Comparison of ENCODE assay signal across 15 cellular contexts in genomic region chr11:113602483-113602882, GRCh38.
A peak's percentile ranks its signal among the peaks of the same experiment; 100 is the strongest.
DNase-seq lines count a peak whose midpoint lies in the region; ATAC-seq and TF ChIP-seq lines count a peak whose summit lies in the region.
"Had no signal": no experiment of that assay in that cellular context is flagged by ENCODE, and none has a peak within 500 bp of the region (broad histone marks: within the 10 kb centered on the region; RNA-seq: fewer than 3 reads in every experiment).

No MANE protein-coding gene starts in this region.

- TF ChIP-seq CTCF in left ventricle myocardium inferior (IDR thresholded peaks at IDR 0.05; ENCODE audit: borderline replicate concordance) (no peak), ascending aorta (IDR thresholded peaks at IDR 0.05) (no peak), thoracic aorta (IDR thresholded peaks at IDR 0.05) (no peak)

- H3K27ac ChIP-seq in left ventricle myocardium inferior (replicated peaks) (peak overlapping the region; percentile 70), ascending aorta (peak overlapping the region; percentile 5 to 46), neuronal stem cell (replicated peaks; ENCODE audit: low read length) (peak overlapping the region; percentile 66), thoracic aorta (peak overlapping the region; percentile 27 to 39)
- H3K27ac ChIP-seq: GM23248 had no signal

- H3K9me3 ChIP-seq in left ventricle myocardium inferior (replicated peaks) (peaks cover 16% of the 10 kb centered on the region), ascending aorta (peaks cover 4 to 13% of the 10 kb centered on the region in 2 donors), neuronal stem cell (replicated peaks in 1 of 2; ENCODE audit: control insufficient read depth in 2 of 2, insufficient read depth in 1 of 2, low read depth in 1 of 2, low read length in 2 of 2) (peaks cover 0 to 1% of the 10 kb centered on the region in 2 donors), thoracic aorta (no peaks in the 10 kb centered on the region)

- DNase-seq in left ventricle myocardium inferior (no peak), Right ventricle myocardium inferior (ENCODE audit: missing footprints) (no peak), ascending aorta (ENCODE audit: low spot score in 2 of 2) (no peak), neuronal stem cell (ENCODE audit: low spot score) (no peak), thoracic aorta (ENCODE audit: low spot score) (no peak), NAMALWA (ENCODE audit: low spot score) (no peak)
- DNase-seq: Calu3; CD4-positive, alpha-beta memory T cell; COR-L47; DMS53; DND-41; GM23248; H9 had no signal

- H3K4me1 ChIP-seq in left ventricle myocardium inferior (peaks cover 23% of the 10 kb centered on the region), ascending aorta (peaks cover 5 to 13% of the 10 kb centered on the region in 2 donors), neuronal stem cell (ENCODE audit: control insufficient read depth in 2 of 2, insufficient read depth in 1 of 2, low read depth in 1 of 2, low read length in 2 of 2) (peaks cover 0 to 9% of the 10 kb centered on the region in 2 donors), thoracic aorta (ENCODE audit: control insufficient read depth in 1 of 2, low read depth in 2 of 2) (peaks cover 5 to 21% of the 10 kb centered on the region in 2 donors)

- H2BK5ac ChIP-seq in neuronal stem cell (ENCODE audit: low read length): no peak overlapping the region

- H3K4me2 ChIP-seq in neuronal stem cell (ENCODE audit: insufficient read depth, low read length, poor library complexity, severe bottlenecking): no peak overlapping the region

- H3K27me3 ChIP-seq in left ventricle myocardium inferior (ENCODE audit: low read depth): no peaks in the 10 kb centered on the region
- H3K27me3 ChIP-seq in ascending aorta: no peaks in the 10 kb centered on the region
- H3K27me3 ChIP-seq in neuronal stem cell (ENCODE audit: control insufficient read depth in 3 of 3, insufficient read depth in 3 of 3, low read depth in 1 of 3, low read length in 3 of 3): no peaks in the 10 kb centered on the region
- H3K27me3 ChIP-seq in thoracic aorta (replicated peaks; ENCODE audit: insufficient read depth): no peaks in the 10 kb centered on the region

- H2AFZ ChIP-seq in neuronal stem cell (ENCODE audit: low read length): no peak overlapping the region
- H2AFZ ChIP-seq: GM23248 had no signal

- no peak overlapping the region for H3K14ac ChIP-seq in neuronal stem cell (ENCODE audit: low read length)

- no peak overlapping the region for H3K23ac ChIP-seq in neuronal stem cell (ENCODE audit: low read depth, low read length, poor library complexity)

- H3K36me3 ChIP-seq in left ventricle myocardium inferior (no peaks in the 10 kb centered on the region), ascending aorta (no peaks in the 10 kb centered on the region), neuronal stem cell (replicated peaks in 1 of 2; ENCODE audit: control insufficient read depth in 2 of 2, insufficient read depth in 2 of 2, low read length in 2 of 2) (no peaks in the 10 kb centered on the region), thoracic aorta (no peaks in the 10 kb centered on the region)

- H2AK5ac ChIP-seq in neuronal stem cell (ENCODE audit: low read depth, low read length): no peak overlapping the region

- H2BK120ac ChIP-seq in neuronal stem cell (ENCODE audit: low read depth, low read length): no peak overlapping the region

- H3K4me3 ChIP-seq in left ventricle myocardium inferior (no peak overlapping the region), ascending aorta (no peak overlapping the region), neuronal stem cell (ENCODE audit: low read length in 2 of 2) (no peak overlapping the region), thoracic aorta (no peak overlapping the region)
- H3K4me3 ChIP-seq: GM23248 had no signal

- intact Hi-C loops in left ventricle myocardium inferior (cut with micrococcal nuclease): no loop called here
- intact Hi-C loops in Right ventricle myocardium inferior (cut with DNase I): no loop called here
- intact Hi-C loops in ascending aorta (cut with DNase I): no loop called here

- H3K79me1 ChIP-seq in neuronal stem cell (ENCODE audit: low read depth, low read length): no peaks in the 10 kb centered on the region

- H3K18ac ChIP-seq in neuronal stem cell (ENCODE audit: low read length): no peak overlapping the region

- H2BK15ac ChIP-seq in neuronal stem cell (ENCODE audit: low read length): no peak overlapping the region

- no peak overlapping the region for H4K8ac ChIP-seq in neuronal stem cell (ENCODE audit: low read depth, low read length)

- H3K9ac ChIP-seq in neuronal stem cell (ENCODE audit: low read depth, low read length, poor library complexity): no peak overlapping the region
- H3K9ac ChIP-seq: GM23248 had no signal

- no peak overlapping the region for H2BK12ac ChIP-seq in neuronal stem cell (ENCODE audit: low read length)

- ATAC-seq in Right ventricle myocardium inferior (no peak), thoracic aorta (ENCODE audit: insufficient number of reproducible peaks, low FRiP score, low read depth) (no peak), HG03175 (IDR thresholded peaks at IDR 0.05; ENCODE audit: unreplicated experiment) (no peak)
- ATAC-seq: HCT116 had no signal

- no peak overlapping the region for H4K91ac ChIP-seq in neuronal stem cell (ENCODE audit: low read depth, low read length, poor library complexity)

- WGBS in neuronal stem cell (ENCODE audit: extremely low coverage in 2 of 2, insufficient read length in 2 of 2, insufficient replicate concordance in 1 of 2), 2 donors: no CpG with 5 or more reads among the region's 2 CpGs

- H3K4ac ChIP-seq in neuronal stem cell (ENCODE audit: low read length): no peak overlapping the region
